In genomic region chr12:97148941-97149559, GRCh38 we compare ENCODE assay signal across 9 cellular contexts.
DNase-seq lines count a peak whose midpoint lies in the region; ATAC-seq, FAIRE-seq and TF ChIP-seq lines count a peak whose summit lies in the region.
"Had no signal": no experiment of that assay in that cellular context is flagged by ENCODE, and none has a peak within 500 bp of the region (broad histone marks: within the 10 kb centered on the region; RNA-seq: fewer than 3 reads in every experiment).

No MANE protein-coding gene starts in this region.

- 40 to 44% methylated on average over 9 of the region's 9 CpGs for WGBS in pancreas, 2 donors

- POLR2A ChIA-PET in activated CD8-positive, alpha-beta T cell treated with anti-CD3 and anti-CD28 coated beads, Interleukin-2, amount 10 ng/mL, durations not matched to agents 7 days and 5 days (lab: Charles Lee): no interaction called here

- H3K4me1 ChIP-seq in pancreas: no peaks in the 10 kb centered on the region

- H3K27me3 ChIP-seq in pancreas: no peaks in the 10 kb centered on the region

- peaks cover 0 to 2% (median 1%) of the 10 kb centered on the region in 3 donors for H3K27me3 Mint-ChIP-seq in CD14-positive monocyte (ENCODE audit: low read depth in 3 of 3)
- peaks cover 3% of the 10 kb centered on the region for H3K27me3 Mint-ChIP-seq in activated CD8-positive, alpha-beta T cell treated with anti-CD3 and anti-CD28 coated beads, Interleukin-2, amount 10 ng/mL, durations not matched to agents 7 days and 5 days (ENCODE audit: low read depth)

- H3K4me3 Mint-ChIP-seq in CD14-positive monocyte: no peak overlapping the region
- H3K4me3 Mint-ChIP-seq in activated CD8-positive, alpha-beta T cell treated with anti-CD3 and anti-CD28 coated beads, Interleukin-2, amount 10 ng/mL, durations not matched to agents 7 days and 5 days: no peak overlapping the region
- H3K4me3 Mint-ChIP-seq: IgD-negative memory B cell had no signal

- TF ChIP-seq CTCF in CD14-positive monocyte (IDR thresholded peaks at IDR 0.05): peak; percentile 72
- TF ChIP-seq CTCF in foreskin fibroblast (IDR thresholded peaks at IDR 0.05; ENCODE audit: low read depth, low read length): peak; percentile 45
- TF ChIP-seq CTCF in pancreas (IDR thresholded peaks at IDR 0.05): peak; percentile 56 to 84 (median 67)

- no peaks in the 10 kb centered on the region for H3K9me3 ChIP-seq in pancreas

- CTCF ChIA-PET in activated CD8-positive, alpha-beta T cell treated with anti-CD3 and anti-CD28 coated beads, Interleukin-2, amount 10 ng/mL, durations not matched to agents 7 days and 5 days (lab: Charles Lee): interaction anchor here (0.6 to 2.2 kb wide), 8 partner anchors 9 to 1250 kb away, joined by 3 to 10 read pairs (median 3); no protein-coding TSS in a partner anchor

- no peak for DNase-seq in CD14-positive monocyte (ENCODE audit: low spot score)
- DNase-seq in GM19240 (ENCODE audit: insufficient read length, low spot score): peak; percentile 13
- DNase-seq in NCI-H748 treated with DMSO at 0.1 percent for 48 hours (lab: John Stamatoyannopoulos, UW): peak; percentile 73
- peak; percentile 63 for DNase-seq in activated CD8-positive, alpha-beta T cell treated with anti-CD3 and anti-CD28 coated beads, Interleukin-2, amount 10 ng/mL, durations not matched to agents 7 days and 5 days
- no peak for DNase-seq in foreskin fibroblast
- peak; percentile 39 to 85 (median 76) for DNase-seq in pancreas
- no peak for DNase-seq in NK-92 (lab: John Stamatoyannopoulos, UW; ENCODE audit: unreplicated experiment)

- H3K4me1 Mint-ChIP-seq in CD14-positive monocyte: no peaks in the 10 kb centered on the region
- H3K4me1 Mint-ChIP-seq in activated CD8-positive, alpha-beta T cell treated with anti-CD3 and anti-CD28 coated beads, Interleukin-2, amount 10 ng/mL, durations not matched to agents 7 days and 5 days (ENCODE audit: low read depth): peaks cover 4% of the 10 kb centered on the region
- H3K4me1 Mint-ChIP-seq: IgD-negative memory B cell had no signal

- intact Hi-C loops in CD14-positive monocyte (cut with micrococcal nuclease) (loop anchor here in 1 of 2 donors (10.0 kb wide), 1 partner anchor 1246 kb away; no protein-coding TSS in a partner anchor), pancreas (cut with DNase I) (no loop called here)

- H3K36me3 ChIP-seq in pancreas: no peaks in the 10 kb centered on the region

- H3K4me3 ChIP-seq in foreskin fibroblast (ENCODE audit: low read depth in 1 of 2, low read length in 2 of 2) (no peak overlapping the region), pancreas (no peak overlapping the region)

- no peak overlapping the region for H3K27ac Mint-ChIP-seq in CD14-positive monocyte
- H3K27ac Mint-ChIP-seq in activated CD8-positive, alpha-beta T cell treated with anti-CD3 and anti-CD28 coated beads, Interleukin-2, amount 10 ng/mL, durations not matched to agents 7 days and 5 days: no peak overlapping the region

- peak; percentile 100 for ATAC-seq in HG03159 (IDR thresholded peaks at IDR 0.05; ENCODE audit: unreplicated experiment)
- ATAC-seq in activated CD8-positive, alpha-beta T cell treated with anti-CD3 and anti-CD28 coated beads, Interleukin-2, amount 10 ng/mL, durations not matched to agents 7 days and 5 days: peak; percentile 96
- ATAC-seq in pancreas: peak; percentile 98 to 100 (median 98)

- no peaks in the 10 kb centered on the region for H3K36me3 Mint-ChIP-seq in CD14-positive monocyte
- H3K36me3 Mint-ChIP-seq in activated CD8-positive, alpha-beta T cell treated with anti-CD3 and anti-CD28 coated beads, Interleukin-2, amount 10 ng/mL, durations not matched to agents 7 days and 5 days (ENCODE audit: low read depth): no peaks in the 10 kb centered on the region
- H3K36me3 Mint-ChIP-seq: IgD-negative memory B cell had no signal

- no peak overlapping the region for H3K27ac ChIP-seq in pancreas

- no peak for FAIRE-seq in pancreas (lab: Jason Lieb, UNC)

- peaks cover 0 to 5% (median 0%) of the 10 kb centered on the region in 7 donors for H3K9me3 Mint-ChIP-seq in CD14-positive monocyte
- H3K9me3 Mint-ChIP-seq in activated CD8-positive, alpha-beta T cell treated with anti-CD3 and anti-CD28 coated beads, Interleukin-2, amount 10 ng/mL, durations not matched to agents 7 days and 5 days (ENCODE audit: insufficient read depth): no peaks in the 10 kb centered on the region
- H3K9me3 Mint-ChIP-seq: IgD-negative memory B cell had no signal

Comparison
In these comparisons a context has a peak if more than half of its experiments do, and no peak if none do; other contexts are left out.
1. DNase-seq: peak in GM19240 (single experiment), NCI-H748 treated with DMSO at 0.1 percent for 48 hours (single experiment), activated CD8-positive, alpha-beta T cell treated with anti-CD3 and anti-CD28 coated beads, Interleukin-2, amount 10 ng/mL, durations not matched to agents 7 days and 5 days (single experiment) and pancreas (6 of 6); none in CD14-positive monocyte (single experiment), foreskin fibroblast (0 of 2) and NK-92 (single experiment).
2. Peak in every context shown above with its lines, with median percentiles within 50 percentile points of each other: CTCF ChIP-seq and ATAC-seq.